ENCODE assay signal across 22 cellular contexts in genomic region chr11:67647471-67647870, GRCh38. TPM values are rescaled to one million over a fixed set of nuclear protein-coding genes. Genes with fewer than 3 reads are reported as not detected.
DNase-seq lines count a peak whose midpoint lies in the region; ATAC-seq and TF ChIP-seq lines count a peak whose summit lies in the region.
"Had no signal": no experiment of that assay in that cellular context is flagged by ENCODE, and none has a peak within 500 bp of the region (broad histone marks: within the 10 kb centered on the region; RNA-seq: fewer than 3 reads in every experiment).

No MANE protein-coding gene starts in this region.

- H3K4me1 Mint-ChIP-seq in activated naive CD8-positive, alpha-beta T cell treated with anti-CD3 and anti-CD28 coated beads, Interleukin-2, amount 10 ng/mL, durations not matched to agents 7 days and 5 days: peaks cover 47% of the 10 kb centered on the region
- H3K4me1 Mint-ChIP-seq in activated naive CD8-positive, alpha-beta T cell treated with anti-CD3 and anti-CD28 coated beads, Interleukin-2, amount 50 U/mL, for 24 hours: peaks cover 50% of the 10 kb centered on the region
- H3K4me1 Mint-ChIP-seq in immature natural killer cell: peaks cover 40 to 49% of the 10 kb centered on the region in 2 donors

- no peaks in the 10 kb centered on the region for H3K9me3 Mint-ChIP-seq in activated naive CD8-positive, alpha-beta T cell treated with anti-CD3 and anti-CD28 coated beads, Interleukin-2, amount 10 ng/mL, durations not matched to agents 7 days and 5 days
- H3K9me3 Mint-ChIP-seq in activated naive CD8-positive, alpha-beta T cell treated with anti-CD3 and anti-CD28 coated beads, Interleukin-2, amount 50 U/mL, for 24 hours: no peaks in the 10 kb centered on the region
- no peaks in the 10 kb centered on the region for H3K9me3 Mint-ChIP-seq in immature natural killer cell

- H3K4me3 ChIP-seq in OCI-LY7 (ENCODE audit: low read depth, low read length, poor library complexity, severe bottlenecking) (peak overlapping the region; percentile 70), upper lobe of right lung (no peak overlapping the region)
- H3K4me3 ChIP-seq: A549, GM23248, mucosa of descending colon had no signal

- H3K27me3 ChIP-seq in upper lobe of right lung: peaks cover 4% of the 10 kb centered on the region

- ATAC-seq in activated naive CD8-positive, alpha-beta T cell treated with anti-CD3 and anti-CD28 coated beads, Interleukin-2, amount 10 ng/mL, durations not matched to agents 7 days and 5 days (ENCODE audit: low read depth): no peak
- ATAC-seq in activated naive CD8-positive, alpha-beta T cell treated with anti-CD3 and anti-CD28 coated beads, Interleukin-2, amount 50 U/mL, for 24 hours: no peak
- no peak for ATAC-seq in upper lobe of right lung

- intact Hi-C loops in OCI-LY7 (cut with micrococcal nuclease; ENCODE audit: unreplicated experiment) (loop anchor here (5.0 to 10.0 kb wide), 5 partner anchors 140 to 380 kb away; partner anchors contain the start of genes CDK2AP2, GRK2, PITPNM1 and PPP1CA), upper lobe of right lung (cut with DNase I) (no loop called here)

- POLR2A ChIA-PET in activated naive CD8-positive, alpha-beta T cell treated with anti-CD3 and anti-CD28 coated beads, Interleukin-2, amount 10 ng/mL, durations not matched to agents 7 days and 5 days (lab: Charles Lee): no interaction called here
- POLR2A ChIA-PET in OCI-LY7 (lab: Charles Lee): interaction anchor here (0.5 to 8.0 kb wide), 8 partner anchors 11 to 63 kb away, joined by 3 to 69 read pairs (median 4); partner anchors contain the start of genes GSTP1 and NUDT8

- CTCF ChIA-PET in OCI-LY7 (lab: Charles Lee; ENCODE audit: unreplicated experiment): interaction anchor here (1.7 to 4.0 kb wide), 3 partner anchors 12 to 20 kb away, joined by 5 to 38 read pairs (median 13); no protein-coding TSS in a partner anchor

- peak; percentile 33 for DNase-seq in activated naive CD8-positive, alpha-beta T cell treated with anti-CD3 and anti-CD28 coated beads, Interleukin-2, amount 10 ng/mL, durations not matched to agents 7 days and 5 days
- DNase-seq in activated naive CD8-positive, alpha-beta T cell treated with anti-CD3 and anti-CD28 coated beads, Interleukin-2, amount 50 U/mL, for 24 hours: no peak
- DNase-seq in OCI-LY7 (ENCODE audit: low spot score) (peak; percentile 36), immature natural killer cell (no peak), upper lobe of right lung (peak; percentile 37), putamen (ENCODE audit: low spot score) (no peak), NOMO-1 treated with DMSO at 0.1 percent for 48 hours (lab: John Stamatoyannopoulos, UW; ENCODE audit: unreplicated experiment) (no peak)
- DNase-seq in stimulated activated CD4-positive, alpha-beta T cell treated with anti-CD3 and anti-CD28 coated beads, Interleukin-4, amount 100 ng/mL, for 24 hours: no peak
- DNase-seq: activated CD8-positive, alpha-beta memory T cell treated with anti-CD3 and anti-CD28 coated beads for 24 hours; Calu3; NCI-H187; NCI-H774 had no signal

- H3K27ac ChIP-seq in OCI-LY7 (ENCODE audit: low read depth, low read length, poor library complexity, severe bottlenecking): peak overlapping the region; percentile 97
- H3K27ac ChIP-seq in upper lobe of right lung: no peak overlapping the region
- H3K27ac ChIP-seq: A549, GM23248 had no signal

- no peaks in the 10 kb centered on the region for H4K20me1 ChIP-seq in OCI-LY7 (ENCODE audit: insufficient read depth, low read length)

- no peak for TF ChIP-seq CTCF in OCI-LY7 (conservative IDR thresholded peaks at IDR 0.05; ENCODE audit: low read length)
- TF ChIP-seq CTCF in upper lobe of right lung (IDR thresholded peaks at IDR 0.05): no peak

- H3K4me3 Mint-ChIP-seq in activated naive CD8-positive, alpha-beta T cell treated with anti-CD3 and anti-CD28 coated beads, Interleukin-2, amount 10 ng/mL, durations not matched to agents 7 days and 5 days: peak overlapping the region; percentile 16
- H3K4me3 Mint-ChIP-seq in activated naive CD8-positive, alpha-beta T cell treated with anti-CD3 and anti-CD28 coated beads, Interleukin-2, amount 50 U/mL, for 24 hours: no peak overlapping the region
- H3K4me3 Mint-ChIP-seq in immature natural killer cell: peak overlapping the region in 4 of 5 donors; percentile 41 to 74 (median 60)
- H3K4me3 Mint-ChIP-seq: brain had no signal

- H3K4me1 ChIP-seq in OCI-LY7 (ENCODE audit: insufficient read depth, low read length, poor library complexity, severe bottlenecking) (peaks cover 84% of the 10 kb centered on the region), upper lobe of right lung (no peaks in the 10 kb centered on the region)

- H3K9me3 ChIP-seq in OCI-LY7 (ENCODE audit: low read length) (no peaks in the 10 kb centered on the region), upper lobe of right lung (no peaks in the 10 kb centered on the region)
- H3K9me3 ChIP-seq: mucosa of descending colon had no signal

- no peaks in the 10 kb centered on the region for H3K36me3 Mint-ChIP-seq in activated naive CD8-positive, alpha-beta T cell treated with anti-CD3 and anti-CD28 coated beads, Interleukin-2, amount 10 ng/mL, durations not matched to agents 7 days and 5 days
- no peaks in the 10 kb centered on the region for H3K36me3 Mint-ChIP-seq in activated naive CD8-positive, alpha-beta T cell treated with anti-CD3 and anti-CD28 coated beads, Interleukin-2, amount 50 U/mL, for 24 hours (ENCODE audit: low read depth)
- no peaks in the 10 kb centered on the region for H3K36me3 Mint-ChIP-seq in immature natural killer cell
- H3K36me3 Mint-ChIP-seq: brain had no signal

- peak overlapping the region; percentile 79 for H3K4me2 ChIP-seq in OCI-LY7 (ENCODE audit: low read length)
- H3K4me2 ChIP-seq: A549 had no signal

- peaks cover 5% of the 10 kb centered on the region; the same call in 1 of the 2 replicates for H3K79me2 ChIP-seq in OCI-LY7 (ENCODE audit: insufficient read depth, low read depth, low read length)

- H3K27ac Mint-ChIP-seq in activated naive CD8-positive, alpha-beta T cell treated with anti-CD3 and anti-CD28 coated beads, Interleukin-2, amount 10 ng/mL, durations not matched to agents 7 days and 5 days: no peak overlapping the region
- no peak overlapping the region for H3K27ac Mint-ChIP-seq in activated naive CD8-positive, alpha-beta T cell treated with anti-CD3 and anti-CD28 coated beads, Interleukin-2, amount 50 U/mL, for 24 hours
- H3K27ac Mint-ChIP-seq in immature natural killer cell: peak overlapping the region in 1 of 6 donors; percentile 28

- H2AFZ ChIP-seq in OCI-LY7 (ENCODE audit: low read length): peak overlapping the region; percentile 24; the same call in 1 of the 2 replicates
- H2AFZ ChIP-seq: GM23248 had no signal

- H3K9me2 ChIP-seq in OCI-LY7 (ENCODE audit: insufficient read depth, low read length): no peaks in the 10 kb centered on the region

- no TSS peak for BruUV-seq in OCI-LY7 (replicated peaks; lab: Mats Ljungman, UMichigan)

- peaks cover 10% of the 10 kb centered on the region for H3K27me3 Mint-ChIP-seq in activated naive CD8-positive, alpha-beta T cell treated with anti-CD3 and anti-CD28 coated beads, Interleukin-2, amount 10 ng/mL, durations not matched to agents 7 days and 5 days
- H3K27me3 Mint-ChIP-seq in activated naive CD8-positive, alpha-beta T cell treated with anti-CD3 and anti-CD28 coated beads, Interleukin-2, amount 50 U/mL, for 24 hours: no peaks in the 10 kb centered on the region
- peaks cover 3 to 5% (median 5%) of the 10 kb centered on the region in 3 donors for H3K27me3 Mint-ChIP-seq in immature natural killer cell (ENCODE audit: low read depth in 3 of 3)

- H3K36me3 ChIP-seq in OCI-LY7 (ENCODE audit: insufficient read depth, low read length) (no peaks in the 10 kb centered on the region; the same call in 1 of the 2 replicates), upper lobe of right lung (no peaks in the 10 kb centered on the region)

RNA-seq across cellular contexts. Expression of gene ACY3, which starts 3.1 kb away (rescaled TPM):
- total RNA-seq in activated naive CD8-positive, alpha-beta T cell treated with anti-CD3 and anti-CD28 coated beads, Interleukin-2, amount 10 ng/mL, durations not matched to agents 7 days and 5 days: under 1 TPM; 0.33 to 0.57 TPM
- total RNA-seq in OCI-LY7 (2014; rRNA removed; shearing (Covaris generic)): 17.1 and 25.6 TPM in 2 replicates
- total RNA-seq in OCI-LY7 (2022) (45.1 and 54.4 TPM in 2 replicates), upper lobe of right lung (0.32 TPM)
- under 1 TPM in 2 of 3 donors, not detected in 1; 0.41 to 0.98 TPM for polyA plus RNA-seq in immature natural killer cell
- total RNA-seq: fibroblast of lung, GM23248, SK-MEL-5, urinary bladder had no signal
- polyA plus RNA-seq: BJ, fibroblast of lung, GM23248, urinary bladder had no signal

RNA-seq across cellular contexts. Expression of gene TBX10, which starts 7.9 kb away (rescaled TPM):
- not detected for total RNA-seq in activated naive CD8-positive, alpha-beta T cell treated with anti-CD3 and anti-CD28 coated beads, Interleukin-2, amount 10 ng/mL, durations not matched to agents 7 days and 5 days
- total RNA-seq in OCI-LY7 (2014; rRNA removed; shearing (Covaris generic)): 2.4 and 4.3 TPM in 2 replicates
- total RNA-seq in OCI-LY7 (2022) (5.3 and 5.7 TPM in 2 replicates), upper lobe of right lung (not detected)
- not detected for polyA plus RNA-seq in immature natural killer cell
- total RNA-seq: Calu3; fibroblast of lung; GM23248; liver; SK-MEL-5; T-helper 2 cell treated with Interferon-gamma antibody and Interleukin-4, amounts not matched to agents 100 ng/mL and 5 ng/mL, for 36 hours; urinary bladder had no signal
- polyA plus RNA-seq: A549, BJ, fibroblast of lung, GM23248, urinary bladder had no signal

RNA-seq across cellular contexts. Expression of gene NUDT8, which starts 17.7 kb away (rescaled TPM):
- 10 to 100 TPM; 10.9 to 12.4 TPM for total RNA-seq in activated naive CD8-positive, alpha-beta T cell treated with anti-CD3 and anti-CD28 coated beads, Interleukin-2, amount 10 ng/mL, durations not matched to agents 7 days and 5 days
- total RNA-seq in OCI-LY7 (2014; rRNA removed; shearing (Covaris generic)): 14.4 and 20.4 TPM in 2 replicates
- total RNA-seq in OCI-LY7 (2022): 31.7 and 35.4 TPM in 2 replicates
- polyA plus RNA-seq in immature natural killer cell: 10 to 100 TPM; 10.1 to 13.4 (median 12.3) TPM
- total RNA-seq in upper lobe of right lung: 12.2 TPM

RNA-seq across cellular contexts. Expression of gene ALDH3B2, which starts 27.0 kb away (rescaled TPM):
- total RNA-seq in activated naive CD8-positive, alpha-beta T cell treated with anti-CD3 and anti-CD28 coated beads, Interleukin-2, amount 10 ng/mL, durations not matched to agents 7 days and 5 days: not detected
- 1.5 and 2.9 TPM in 2 replicates for total RNA-seq in OCI-LY7 (2014; rRNA removed; shearing (Covaris generic))
- 8.0 and 8.3 TPM in 2 replicates for total RNA-seq in OCI-LY7 (2022)
- polyA plus RNA-seq in immature natural killer cell: not detected
- total RNA-seq in upper lobe of right lung: 1.3 TPM
- total RNA-seq: fibroblast of lung; GM23248; liver; T-helper 2 cell treated with Interferon-gamma antibody and Interleukin-4, amounts not matched to agents 100 ng/mL and 5 ng/mL, for 36 hours had no signal
- polyA plus RNA-seq: A549, BJ, fibroblast of lung, GM23248, liver had no signal

RNA-seq across cellular contexts. Expression of gene NDUFV1, which starts 40.7 kb away (rescaled TPM):
- 100 to 1,000 TPM; 211 to 219 TPM for total RNA-seq in activated naive CD8-positive, alpha-beta T cell treated with anti-CD3 and anti-CD28 coated beads, Interleukin-2, amount 10 ng/mL, durations not matched to agents 7 days and 5 days
- 257 and 283 TPM in 2 replicates for total RNA-seq in OCI-LY7 (2014; rRNA removed; shearing (Covaris generic))
- total RNA-seq in OCI-LY7 (2022): 294 and 335 TPM in 2 replicates
- polyA plus RNA-seq in immature natural killer cell: 100 to 1,000 TPM; 173 to 261 (median 195) TPM
- 141 TPM for total RNA-seq in upper lobe of right lung

Comparison
In these comparisons a context has a peak if more than half of its experiments do, and no peak if none do; other contexts are left out.
1. DNase-seq: peak in activated naive CD8-positive, alpha-beta T cell treated with anti-CD3 and anti-CD28 coated beads, Interleukin-2, amount 10 ng/mL, durations not matched to agents 7 days and 5 days (single experiment), OCI-LY7 (single experiment) and upper lobe of right lung (single experiment); none in activated naive CD8-positive, alpha-beta T cell treated with anti-CD3 and anti-CD28 coated beads, Interleukin-2, amount 50 U/mL, for 24 hours (single experiment), immature natural killer cell (0 of 3), putamen (single experiment), stimulated activated CD4-positive, alpha-beta T cell treated with anti-CD3 and anti-CD28 coated beads, Interleukin-4, amount 100 ng/mL, for 24 hours (single experiment) and NOMO-1 treated with DMSO at 0.1 percent for 48 hours (single experiment).
2. RNA of gene ACY3, which starts 3.1 kb away (total RNA-seq): 17.1 to 54.4 TPM in OCI-LY7; 0.33 to 0.57 TPM in activated naive CD8-positive, alpha-beta T cell treated with anti-CD3 and anti-CD28 coated beads, Interleukin-2, amount 10 ng/mL, durations not matched to agents 7 days and 5 days and 0.32 TPM in upper lobe of right lung (single experiment); every median in the first group is over 10 times any median in the second.